In genomic region chr19:10110076-10110971, GRCh38 we compare ENCODE assay signal across 12 cellular contexts. TPM values are rescaled to one million over a fixed set of nuclear protein-coding genes. Genes with fewer than 3 reads are reported as not detected.
DNase-seq lines count a peak whose midpoint lies in the region; ATAC-seq and TF ChIP-seq lines count a peak whose summit lies in the region.
"Had no signal": no experiment of that assay in that cellular context is flagged by ENCODE, and none has a peak within 500 bp of the region (broad histone marks: within the 10 kb centered on the region; RNA-seq: fewer than 3 reads in every experiment).

No MANE protein-coding gene starts in this region.

- no peak overlapping the region for H3K9ac ChIP-seq in neural progenitor cell

- H3K27me3 Mint-ChIP-seq in activated CD4-positive, alpha-beta T cell treated with anti-CD3 and anti-CD28 coated beads, Interleukin-2, amount 10 ng/mL, durations not matched to agents 7 days and 5 days: no peaks in the 10 kb centered on the region
- H3K27me3 Mint-ChIP-seq in activated B cell treated with CpG ODN at 0.5 μM for 24 hours (no peaks in the 10 kb centered on the region), neural progenitor cell (ENCODE audit: insufficient read depth, low read depth) (peaks cover 10% of the 10 kb centered on the region)

- peaks cover 7% of the 10 kb centered on the region for H3K4me1 ChIP-seq in neural progenitor cell

- H2AFZ ChIP-seq in neural progenitor cell (replicated peaks): no peak overlapping the region

- H3K4me3 Mint-ChIP-seq in activated CD4-positive, alpha-beta T cell treated with anti-CD3 and anti-CD28 coated beads, Interleukin-2, amount 10 ng/mL, durations not matched to agents 7 days and 5 days: peak overlapping the region; percentile 30
- H3K4me3 Mint-ChIP-seq in activated B cell treated with CpG ODN at 0.5 μM for 24 hours: peak overlapping the region; percentile 20
- peak overlapping the region; percentile 53 for H3K4me3 Mint-ChIP-seq in neural progenitor cell

- no peaks in the 10 kb centered on the region for H3K27me3 ChIP-seq in neural progenitor cell

- DNase-seq in activated CD4-positive, alpha-beta T cell treated with anti-CD3 and anti-CD28 coated beads, Interleukin-2, amount 10 ng/mL, durations not matched to agents 7 days and 5 days: no peak
- no peak for DNase-seq in activated CD4-positive, alpha-beta T cell treated with anti-CD3 and anti-CD28 coated beads, Interleukin-2, amount 50 U/mL, for 48 hours
- DNase-seq in activated B cell treated with CpG ODN at 0.5 μM for 24 hours (no peak), neural progenitor cell (ENCODE audit: low spot score) (no peak)
- DNase-seq: activated CD4-positive, CD25-positive, alpha-beta regulatory T cell; effector CD8-positive, alpha-beta T cell; left ventricle myocardium inferior; NCI-H1048; NCI-H524 treated with DMSO at 0.1 percent for 48 hours; Right ventricle myocardium superior had no signal

- H3K27ac ChIP-seq in neural progenitor cell: no peak overlapping the region
- H3K27ac ChIP-seq: left ventricle myocardium inferior had no signal

- H3K9me3 Mint-ChIP-seq in activated CD4-positive, alpha-beta T cell treated with anti-CD3 and anti-CD28 coated beads, Interleukin-2, amount 10 ng/mL, durations not matched to agents 7 days and 5 days: no peaks in the 10 kb centered on the region
- no peaks in the 10 kb centered on the region for H3K9me3 Mint-ChIP-seq in activated B cell treated with CpG ODN at 0.5 μM for 24 hours
- no peaks in the 10 kb centered on the region for H3K9me3 Mint-ChIP-seq in neural progenitor cell

- peaks cover 63% of the 10 kb centered on the region for H3K4me1 Mint-ChIP-seq in activated CD4-positive, alpha-beta T cell treated with anti-CD3 and anti-CD28 coated beads, Interleukin-2, amount 10 ng/mL, durations not matched to agents 7 days and 5 days
- H3K4me1 Mint-ChIP-seq in activated B cell treated with CpG ODN at 0.5 μM for 24 hours: peaks cover 63% of the 10 kb centered on the region
- H3K4me1 Mint-ChIP-seq in neural progenitor cell: peaks cover 14% of the 10 kb centered on the region

- peaks cover 15% of the 10 kb centered on the region for H4K20me1 ChIP-seq in neural progenitor cell (ENCODE audit: low read depth)

- no peak overlapping the region for H3K4me3 ChIP-seq in neural progenitor cell
- H3K4me3 ChIP-seq: left ventricle myocardium inferior had no signal

- H3K36me3 ChIP-seq in neural progenitor cell: no peaks in the 10 kb centered on the region

- peaks cover 48% of the 10 kb centered on the region for H3K36me3 Mint-ChIP-seq in activated CD4-positive, alpha-beta T cell treated with anti-CD3 and anti-CD28 coated beads, Interleukin-2, amount 10 ng/mL, durations not matched to agents 7 days and 5 days (ENCODE audit: low read depth)
- H3K36me3 Mint-ChIP-seq in activated B cell treated with CpG ODN at 0.5 μM for 24 hours (ENCODE audit: low read depth) (peaks cover 59% of the 10 kb centered on the region), neural progenitor cell (peaks cover 16% of the 10 kb centered on the region)

- TF ChIP-seq CTCF in activated B cell treated with CpG ODN at 0.5 μM for 24 hours (IDR thresholded peaks at IDR 0.05) (no peak), neural progenitor cell (IDR thresholded peaks at IDR 0.05) (no peak)

- intact Hi-C loops in activated B cell treated with CpG ODN at 0.5 μM for 24 hours (cut with micrococcal nuclease): loop anchor here (5.0 kb wide), 1 partner anchor 83 kb away; no protein-coding TSS in a partner anchor

- CTCF ChIA-PET in activated CD4-positive, alpha-beta T cell treated with anti-CD3 and anti-CD28 coated beads, Interleukin-2, amount 10 ng/mL, durations not matched to agents 7 days and 5 days (lab: Charles Lee): interaction anchor here (1.2 to 1.8 kb wide), 2 partner anchors 14 to 293 kb away, joined by 3 to 5 read pairs; partner anchors contain the start of gene CDC37
- CTCF ChIA-PET in activated B cell treated with CpG ODN at 0.5 μM for 24 hours (lab: Charles Lee): interaction anchor here (1.3 kb wide), 1 partner anchor 278 kb away, joined by 3 read pairs; no protein-coding TSS in a partner anchor

- peak overlapping the region; percentile 82 for H3K27ac Mint-ChIP-seq in activated CD4-positive, alpha-beta T cell treated with anti-CD3 and anti-CD28 coated beads, Interleukin-2, amount 10 ng/mL, durations not matched to agents 7 days and 5 days
- H3K27ac Mint-ChIP-seq in activated B cell treated with CpG ODN at 0.5 μM for 24 hours (peak overlapping the region; percentile 54), neural progenitor cell (no peak overlapping the region)

- no peaks in the 10 kb centered on the region for H3K9me3 ChIP-seq in neural progenitor cell (ENCODE audit: low read depth)
- H3K9me3 ChIP-seq: left ventricle myocardium inferior had no signal

- peaks cover 25% of the 10 kb centered on the region for H3K79me2 ChIP-seq in neural progenitor cell (ENCODE audit: low read depth)

- POLR2A ChIA-PET in activated CD4-positive, alpha-beta T cell treated with anti-CD3 and anti-CD28 coated beads, Interleukin-2, amount 10 ng/mL, durations not matched to agents 7 days and 5 days (lab: Charles Lee): no interaction called here
- POLR2A ChIA-PET in activated B cell treated with CpG ODN at 0.5 μM for 24 hours (lab: Charles Lee): interaction anchor here (10.3 kb wide), 1 partner anchor 10 kb away, joined by 297 read pairs; the partner anchor contains the start of gene ANGPTL6

- no peak overlapping the region for H3K4me2 ChIP-seq in neural progenitor cell

- peaks cover 39% of the 10 kb centered on the region for H3F3A ChIP-seq in neural progenitor cell (ENCODE audit: low read depth)

- ATAC-seq in activated B cell treated with CpG ODN at 0.5 μM for 24 hours (ENCODE audit: low read depth) (no peak), GM21576 (IDR thresholded peaks at IDR 0.05; ENCODE audit: unreplicated experiment) (no peak), GM21423 (IDR thresholded peaks at IDR 0.05; ENCODE audit: unreplicated experiment) (no peak)

RNA-seq across cellular contexts. Expression of gene P2RY11, which starts 1.2 kb away (rescaled TPM):
- total RNA-seq in activated CD4-positive, alpha-beta T cell treated with anti-CD3 and anti-CD28 coated beads, Interleukin-2, amount 10 ng/mL, durations not matched to agents 7 days and 5 days: 10 to 100 TPM; 39.1 to 43.1 TPM
- total RNA-seq in activated B cell treated with CpG ODN at 0.5 μM for 24 hours (33.1 and 42.6 TPM in 2 replicates), neural progenitor cell (ENCODE audit: low replicate concordance) (2.2 TPM in 1 of 2 replicates, not detected in the other)

RNA-seq across cellular contexts. Expression of gene PPAN, which starts 4.2 kb away (rescaled TPM):
- total RNA-seq in activated CD4-positive, alpha-beta T cell treated with anti-CD3 and anti-CD28 coated beads, Interleukin-2, amount 10 ng/mL, durations not matched to agents 7 days and 5 days: 10 to 100 TPM; 77.8 to 77.9 TPM
- 107 and 119 TPM in 2 replicates for total RNA-seq in activated B cell treated with CpG ODN at 0.5 μM for 24 hours
- 6.6 and 23.3 TPM in 2 replicates for total RNA-seq in neural progenitor cell (ENCODE audit: low replicate concordance)

RNA-seq across cellular contexts. Expression of gene ANGPTL6, which starts 7.8 kb away (rescaled TPM):
- total RNA-seq in activated CD4-positive, alpha-beta T cell treated with anti-CD3 and anti-CD28 coated beads, Interleukin-2, amount 10 ng/mL, durations not matched to agents 7 days and 5 days: 1 to 10 TPM in 1 of 2 experiments, under 1 TPM in 1; 0.99 to 1.3 TPM
- total RNA-seq in activated B cell treated with CpG ODN at 0.5 μM for 24 hours: 16.4 and 18.4 TPM in 2 replicates
- total RNA-seq in neural progenitor cell (ENCODE audit: low replicate concordance): 0.09 TPM in 1 of 2 replicates, not detected in the other
- total RNA-seq: left ventricle myocardium inferior, Right ventricle myocardium superior had no signal

RNA-seq across cellular contexts. Expression of gene EIF3G, which starts 9.4 kb away (rescaled TPM):
- total RNA-seq in activated CD4-positive, alpha-beta T cell treated with anti-CD3 and anti-CD28 coated beads, Interleukin-2, amount 10 ng/mL, durations not matched to agents 7 days and 5 days: 100 to 1,000 TPM; 228 to 230 TPM
- 332 and 371 TPM in 2 replicates for total RNA-seq in activated B cell treated with CpG ODN at 0.5 μM for 24 hours
- 170 and 215 TPM in 2 replicates for total RNA-seq in neural progenitor cell (ENCODE audit: low replicate concordance)

RNA-seq across cellular contexts. Expression of gene SHFL, which starts 24.2 kb away (rescaled TPM):
- 100 to 1,000 TPM; 100 to 108 TPM for total RNA-seq in activated CD4-positive, alpha-beta T cell treated with anti-CD3 and anti-CD28 coated beads, Interleukin-2, amount 10 ng/mL, durations not matched to agents 7 days and 5 days
- total RNA-seq in activated B cell treated with CpG ODN at 0.5 μM for 24 hours (61.3 and 61.4 TPM in 2 replicates), neural progenitor cell (ENCODE audit: low replicate concordance) (0.15 and 2.0 TPM in 2 replicates)

Comparison
In these comparisons a context has a peak if more than half of its experiments do, and no peak if none do; other contexts are left out.
1. RNA of gene P2RY11, which starts 1.2 kb away (total RNA-seq): 39.1 to 43.1 TPM in activated CD4-positive, alpha-beta T cell treated with anti-CD3 and anti-CD28 coated beads, Interleukin-2, amount 10 ng/mL, durations not matched to agents 7 days and 5 days and 33.1 to 42.6 TPM in activated B cell treated with CpG ODN at 0.5 μM for 24 hours; 2.2 TPM in neural progenitor cell; every median in the first group is over 10 times any median in the second.
2. Peak in every context shown above with its lines, with median percentiles within 50 percentile points of each other: H3K4me3 Mint-ChIP-seq.